Comparison of ENCODE assay signal across 22 cellular contexts in the genomic region with DNA sequence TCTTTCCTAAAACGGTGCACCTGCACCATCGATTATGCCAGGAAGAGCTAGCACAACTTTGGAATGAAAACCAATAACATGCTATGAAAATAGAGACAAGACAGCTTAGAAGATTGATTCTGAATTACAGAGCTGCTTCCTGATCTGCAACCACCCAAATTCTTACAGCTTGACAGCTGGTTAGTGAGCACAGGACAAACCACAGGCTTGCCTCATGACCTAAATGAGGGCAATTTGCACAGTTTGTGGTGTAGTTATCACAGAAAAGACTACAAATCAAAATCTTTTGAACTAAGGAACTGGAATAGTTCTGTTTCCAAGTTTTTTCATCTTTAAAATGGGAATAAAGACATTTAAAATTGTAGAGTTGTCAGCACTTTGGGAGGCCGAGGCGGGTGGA.
A peak's percentile ranks its signal among the peaks of the same experiment; 100 is the strongest.
DNase-seq lines count a peak whose midpoint lies in the region; ATAC-seq and TF ChIP-seq lines count a peak whose summit lies in the region.
"Had no signal": no experiment of that assay in that cellular context is flagged by ENCODE, and none has a peak within 500 bp of the region (broad histone marks: within the 10 kb centered on the region; RNA-seq: fewer than 3 reads in every experiment).

No MANE protein-coding gene starts in this region.

- DNase-seq in GM23338 (ENCODE audit: low spot score) = no peak
- peak; percentile 36 for DNase-seq in NOMO-1 treated with DMSO at 0.1 percent for 48 hours (lab: John Stamatoyannopoulos, UW; ENCODE audit: unreplicated experiment)
- peak; percentile 28 for DNase-seq in fibroblast of pulmonary artery (ENCODE audit: low read depth)
- no peak for DNase-seq in hippocampal formation (lab: John Stamatoyannopoulos, UW)
- DNase-seq in H7 = no peak
- DNase-seq: activated CD4-positive, alpha-beta T cell treated with anti-CD3 and anti-CD28 coated beads for 4 hours; activated naive CD4-positive, alpha-beta T cell treated with anti-CD3 and anti-CD28 coated beads, Interleukin-2, amount 50 U/mL, for 16 hours; activated T-cell treated with anti-CD3 and anti-CD28 coated beads, Interleukin-2, amount 50 U/mL, for 72 hours; aorta; effector memory CD4-positive, alpha-beta T cell; heart left ventricle; KBM-7; NCI-H2081; NCI-H510A; stimulated activated CD4-positive, alpha-beta T cell treated with anti-CD3 and anti-CD28 coated beads, Interleukin-4, amount 100 ng/mL, for 24 hours; stomach; upper lobe of left lung had no signal

- no peak overlapping the region for H3K27ac ChIP-seq in GM23338 (ENCODE audit: low read depth)
- H3K27ac ChIP-seq: BLaER1 treated with 17β-estradiol and CSF1 and Interleukin-3, amounts not matched to agents 10 nM and 100 nM; heart left ventricle; stomach; upper lobe of left lung had no signal

- H3K27me3 Mint-ChIP-seq in GM23338 (ENCODE audit: insufficient read depth, low read depth, poor library complexity) = no peaks in the 10 kb centered on the region

- H3K27me3 ChIP-seq in GM23338 (ENCODE audit: insufficient read depth) (no peaks in the 10 kb centered on the region), H7 (ENCODE audit: control insufficient read depth, insufficient read depth, low read length) (no peaks in the 10 kb centered on the region)
- H3K27me3 ChIP-seq: BLaER1 treated with 17β-estradiol and CSF1 and Interleukin-3, amounts not matched to agents 10 nM and 100 nM; heart left ventricle; stomach; upper lobe of left lung had no signal

- ATAC-seq in GM23338 (no peak), HG03457 (IDR thresholded peaks at IDR 0.05; ENCODE audit: unreplicated experiment) (no peak), GM21390 (IDR thresholded peaks at IDR 0.05; ENCODE audit: unreplicated experiment) (no peak)
- ATAC-seq: activated T-cell treated with anti-CD3 and anti-CD28 coated beads, Interleukin-2, amount 50 U/mL, for 72 hours; esophagus mucosa; heart left ventricle; Right ventricle myocardium inferior had no signal

- no peak overlapping the region for H3K4me2 ChIP-seq in GM23338

- no peaks in the 10 kb centered on the region for H3K79me2 ChIP-seq in GM23338 (replicated peaks; ENCODE audit: insufficient read depth)

- H3K27ac Mint-ChIP-seq in GM23338 = no peak overlapping the region
- H3K27ac Mint-ChIP-seq: activated T-cell treated with anti-CD3 and anti-CD28 coated beads, Interleukin-2, amount 50 U/mL, for 72 hours had no signal

- peak overlapping the region; percentile 24; the same call in 1 of the 2 replicates for H2AFZ ChIP-seq in GM23338

- no peaks in the 10 kb centered on the region; the same call in 2 of the 3 replicates for H3K9me3 Mint-ChIP-seq in GM23338
- H3K9me3 Mint-ChIP-seq: activated T-cell treated with anti-CD3 and anti-CD28 coated beads, Interleukin-2, amount 50 U/mL, for 72 hours had no signal

- H3K4me3 Mint-ChIP-seq in GM23338 = no peak overlapping the region
- H3K4me3 Mint-ChIP-seq: activated T-cell treated with anti-CD3 and anti-CD28 coated beads, Interleukin-2, amount 50 U/mL, for 72 hours had no signal

- H3K36me3 ChIP-seq in GM23338 (ENCODE audit: insufficient read depth) = no peaks in the 10 kb centered on the region
- H3K36me3 ChIP-seq in H7 (replicated peaks; ENCODE audit: control insufficient read depth, insufficient read depth, low read length) = no peaks in the 10 kb centered on the region
- H3K36me3 ChIP-seq: heart left ventricle, stomach, upper lobe of left lung had no signal

- H3K4me1 ChIP-seq in GM23338 (ENCODE audit: insufficient read depth) = peaks cover 22% of the 10 kb centered on the region; the same call in 1 of the 2 replicates
- H3K4me1 ChIP-seq: heart left ventricle, stomach, upper lobe of left lung had no signal

- TF ChIP-seq CTCF in GM23338 (conservative IDR thresholded peaks at IDR 0.05; ENCODE audit: low read depth in 2 of 2) (no peak), fibroblast of pulmonary artery (IDR thresholded peaks at IDR 0.05; ENCODE audit: low read length, missing control alignments) (no peak)

- H3K9me2 ChIP-seq in GM23338 (ENCODE audit: insufficient read depth) = no peaks in the 10 kb centered on the region; the same call in 1 of the 2 replicates

- H4K20me1 ChIP-seq in GM23338 (replicated peaks; ENCODE audit: insufficient read depth) = no peaks in the 10 kb centered on the region
- H4K20me1 ChIP-seq: BLaER1 treated with 17β-estradiol and CSF1 and Interleukin-3, amounts not matched to agents 10 nM and 100 nM had no signal

- H3K4me3 ChIP-seq in GM23338 (no peak overlapping the region), fibroblast of pulmonary artery (replicated peaks; ENCODE audit: low read depth, low read length) (no peak overlapping the region), H7 (ENCODE audit: insufficient read depth, low read depth, low read length) (no peak overlapping the region)
- H3K4me3 ChIP-seq: BLaER1 treated with 17β-estradiol and CSF1 and Interleukin-3, amounts not matched to agents 10 nM and 100 nM; heart left ventricle; stomach; upper lobe of left lung had no signal

- peaks cover 5% of the 10 kb centered on the region; the same call in 1 of the 3 replicates for H3K36me3 Mint-ChIP-seq in GM23338 (ENCODE audit: low read depth)

- no peaks in the 10 kb centered on the region for H3F3A ChIP-seq in GM23338 (replicated peaks; ENCODE audit: low read depth)

- peaks cover 18% of the 10 kb centered on the region for H3K4me1 Mint-ChIP-seq in GM23338

TF ChIP-seq in GM23338, 12 proteins besides CTCF, POLR2A, EP300 and RAD21 (continues in another document):
- no peak for TF ChIP-seq REST (IDR thresholded peaks at IDR 0.05; ENCODE audit: unreplicated experiment)
- TF ChIP-seq STAT1 (IDR thresholded peaks at IDR 0.05; ENCODE audit: unreplicated experiment) = no peak
- no peak for TF ChIP-seq ZNF114 (CRISPR knock-in tag; IDR thresholded peaks at IDR 0.05)
- no peak for TF ChIP-seq JUNB (IDR thresholded peaks at IDR 0.05; ENCODE audit: unreplicated experiment)

Comparison
In these comparisons a context has a peak if more than half of its experiments do, and no peak if none do; other contexts are left out.
1. DNase-seq: peak in NOMO-1 treated with DMSO at 0.1 percent for 48 hours (single experiment) and fibroblast of pulmonary artery (single experiment); none in GM23338 (single experiment), hippocampal formation (0 of 2) and H7 (single experiment).